In the genomic region with DNA sequence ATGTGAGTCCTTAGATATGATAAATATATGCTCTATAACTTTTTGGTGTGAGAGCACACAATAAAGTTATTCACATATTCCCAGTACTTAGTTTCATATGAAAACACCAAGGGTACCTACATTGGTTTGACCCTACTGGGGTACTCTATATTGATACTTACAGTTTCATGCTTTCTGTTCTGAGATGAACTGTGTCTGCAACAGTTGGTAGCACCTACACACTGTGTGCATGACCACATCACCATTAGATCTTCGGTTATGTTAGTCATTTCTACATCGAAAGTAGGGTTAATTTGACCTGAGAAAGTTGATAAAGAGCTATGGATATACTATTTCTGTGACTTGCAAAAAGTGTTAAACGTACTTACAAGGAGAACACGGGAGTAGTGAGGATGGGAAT, we compare ENCODE assay signal across 20 cellular contexts.
DNase-seq lines count a peak whose midpoint lies in the region; ATAC-seq, FAIRE-seq and TF ChIP-seq lines count a peak whose summit lies in the region.
"Had no signal": no experiment of that assay in that cellular context is flagged by ENCODE, and none has a peak within 500 bp of the region (broad histone marks: within the 10 kb centered on the region; RNA-seq: fewer than 3 reads in every experiment).

No MANE protein-coding gene starts in this region.

- TF ChIP-seq POLR2A in H54 (IDR thresholded peaks at IDR 0.05; ENCODE audit: low read depth, low read length) (no peak), GM12878 (IDR thresholded peaks at IDR 0.05; ENCODE audit: low read depth, low read length) (no peak)

- H3K27me3 ChIP-seq in GM12878 (replicated peaks in 1 of 2; ENCODE audit: control insufficient read depth in 2 of 2, insufficient read depth in 2 of 2, low read length in 1 of 2) = no peaks in the 10 kb centered on the region
- H3K27me3 ChIP-seq: BLaER1 treated with 17β-estradiol and CSF1 and Interleukin-3, amounts not matched to agents 10 nM and 100 nM had no signal

- H2AFZ ChIP-seq in GM12878 (ENCODE audit: control insufficient read depth, low read depth, low read length) = no peak overlapping the region

- DNase-seq in H54 (ENCODE audit: insufficient read length, low spot score) (no peak), GM12878 (ENCODE audit: low read depth, low spot score) (no peak)
- DNase-seq in stimulated activated naive CD8-positive, alpha-beta T cell treated with anti-CD3 and anti-CD28 coated beads, Interleukin-15, amount 100 ng/mL, for 72 hours = no peak
- DNase-seq: AML-193; Caco-2; Calu3; CD4-positive, alpha-beta T cell; CD8-positive, alpha-beta T cell; DMS79 treated with DMSO at 0.1 percent for 48 hours; GDM1 had no signal

- H3K27ac Mint-ChIP-seq in stimulated activated naive CD8-positive, alpha-beta T cell treated with anti-CD3 and anti-CD28 coated beads, Interleukin-15, amount 100 ng/mL, for 72 hours = no peak overlapping the region
- H3K27ac Mint-ChIP-seq: B cell; CD4-positive, alpha-beta T cell; CD8-positive, alpha-beta T cell had no signal

- no peaks in the 10 kb centered on the region for H3K4me1 Mint-ChIP-seq in stimulated activated naive CD8-positive, alpha-beta T cell treated with anti-CD3 and anti-CD28 coated beads, Interleukin-15, amount 100 ng/mL, for 72 hours

- no peak for TF ChIP-seq CTCF in GM12878 (IDR thresholded peaks at IDR 0.05 in 2 of 3, conservative IDR thresholded peaks at IDR 0.05 in 1 of 3; ENCODE audit: control insufficient read depth in 2 of 3, extremely low read depth in 1 of 3, insufficient read depth in 1 of 3, low read depth in 3 of 3, low read length in 3 of 3)

- in situ Hi-C loops in GM12878 (cut with MboI) = no loop called here

- no peaks in the 10 kb centered on the region for H3K27me3 Mint-ChIP-seq in stimulated activated naive CD8-positive, alpha-beta T cell treated with anti-CD3 and anti-CD28 coated beads, Interleukin-15, amount 100 ng/mL, for 72 hours
- H3K27me3 Mint-ChIP-seq: B cell; CD4-positive, alpha-beta T cell had no signal

- no TSS peak for BruUV-seq in GM12878 (replicated peaks; lab: Mats Ljungman, UMichigan)

- peaks cover 0 to 9% of the 10 kb centered on the region in 2 donors for H3K9me3 Mint-ChIP-seq in stimulated activated naive CD8-positive, alpha-beta T cell treated with anti-CD3 and anti-CD28 coated beads, Interleukin-15, amount 100 ng/mL, for 72 hours
- H3K9me3 Mint-ChIP-seq: CD4-positive, alpha-beta T cell had no signal

- TF ChIP-seq EP300 in GM12878 (IDR thresholded peaks at IDR 0.05; ENCODE audit: borderline replicate concordance in 1 of 2, control insufficient read depth in 1 of 2, low read depth in 2 of 2, low read length in 2 of 2) = no peak

- SMC1A ChIA-PET in GM12878 (lab: Charles Lee; ENCODE audit: uncharacterized antibody, unreplicated experiment) = no interaction called here

- H3K4me2 ChIP-seq in GM12878 (ENCODE audit: control insufficient read depth, insufficient read depth) = no peak overlapping the region
- H3K4me2 ChIP-seq: A549; BLaER1 treated with 17β-estradiol and CSF1 and Interleukin-3, amounts not matched to agents 10 nM and 100 nM had no signal

- FAIRE-seq in H54 (lab: Jason Lieb, UNC) (peak; percentile 45), GM12878 (lab: Jason Lieb, UNC) (no peak)
- FAIRE-seq: A549, D721Med, GM12891, GM18507 had no signal

- H3K9ac ChIP-seq in GM12878 (ENCODE audit: control insufficient read depth, insufficient read depth, low read length) = no peak overlapping the region
- H3K9ac ChIP-seq: BLaER1 treated with 17β-estradiol and CSF1 and Interleukin-3, amounts not matched to agents 10 nM and 100 nM had no signal

- no peaks in the 10 kb centered on the region for H4K20me1 ChIP-seq in GM12878 (ENCODE audit: control insufficient read depth, insufficient read depth)
- H4K20me1 ChIP-seq: BLaER1 treated with 17β-estradiol and CSF1 and Interleukin-3, amounts not matched to agents 10 nM and 100 nM had no signal

- H3K27ac ChIP-seq in GM12878 (ENCODE audit: control insufficient read depth, insufficient read depth) = no peak overlapping the region
- H3K27ac ChIP-seq: 22Rv1; A549; BLaER1 treated with 17β-estradiol and CSF1 and Interleukin-3, amounts not matched to agents 10 nM and 100 nM; C4-2B had no signal

- no peaks in the 10 kb centered on the region for H3K36me3 ChIP-seq in GM12878 (ENCODE audit: control insufficient read depth in 2 of 2, insufficient read depth in 2 of 2, low read length in 1 of 2)
- H3K36me3 ChIP-seq: BLaER1 treated with 17β-estradiol and CSF1 and Interleukin-3, amounts not matched to agents 10 nM and 100 nM had no signal

- no peaks in the 10 kb centered on the region for H3K79me2 ChIP-seq in GM12878 (ENCODE audit: control insufficient read depth, insufficient read depth, low read length)

- H3K4me1 ChIP-seq in GM12878 (ENCODE audit: control insufficient read depth, insufficient read depth, low read length) = no peaks in the 10 kb centered on the region
- H3K4me1 ChIP-seq: A549, Caco-2 had no signal

- WGBS in GM12878 (ENCODE audit: insufficient coverage, insufficient replicate concordance, low lambda C conversion rate, missing lambda C conversion rate) = 21% methylated on average over 4 of the region's 4 CpGs

- CTCF ChIA-PET in GM12878 (lab: Yijun Ruan, JAX) = interaction anchor here (1.4 kb wide), 1 partner anchor 10 kb away, joined by 3 read pairs; no protein-coding TSS in a partner anchor

- no peaks in the 10 kb centered on the region for H3K9me3 ChIP-seq in GM12878 (replicated peaks; ENCODE audit: control insufficient read depth, insufficient read depth, low read length)
- H3K9me3 ChIP-seq: A549; BLaER1 treated with 17β-estradiol and CSF1 and Interleukin-3, amounts not matched to agents 10 nM and 100 nM; Caco-2 had no signal

- no peak overlapping the region for H3K4me3 ChIP-seq in GM12878
- H3K4me3 ChIP-seq: A549; BLaER1 treated with 17β-estradiol and CSF1 and Interleukin-3, amounts not matched to agents 10 nM and 100 nM had no signal

- H3K4me3 Mint-ChIP-seq in stimulated activated naive CD8-positive, alpha-beta T cell treated with anti-CD3 and anti-CD28 coated beads, Interleukin-15, amount 100 ng/mL, for 72 hours = no peak overlapping the region
- H3K4me3 Mint-ChIP-seq: B cell; CD4-positive, alpha-beta T cell; CD8-positive, alpha-beta T cell had no signal

- RAD21 ChIA-PET in GM12878 (lab: Charles Lee; ENCODE audit: unreplicated experiment) = no interaction called here

- TF ChIP-seq RAD21 in GM12878 (IDR thresholded peaks at IDR 0.05; ENCODE audit: insufficient read depth, low read depth, low read length) = no peak

- POLR2A ChIA-PET in GM12878 (lab: Charles Lee) = no interaction called here

- peak; percentile 50 for ATAC-seq in GM18502 (IDR thresholded peaks at IDR 0.05; ENCODE audit: poor library complexity, unreplicated experiment)
- ATAC-seq in GM12878 = no peak
- ATAC-seq in stimulated activated naive CD8-positive, alpha-beta T cell treated with anti-CD3 and anti-CD28 coated beads, Interleukin-15, amount 100 ng/mL, for 72 hours = no peak
- ATAC-seq in GM19452 (IDR thresholded peaks at IDR 0.05; ENCODE audit: unreplicated experiment) = no peak
- ATAC-seq: A549; CD8-positive, alpha-beta T cell had no signal

- intact Hi-C loops in GM12878 (cut with micrococcal nuclease; ENCODE audit: unreplicated experiment) = no loop called here

TF ChIP-seq in GM12878, 131 proteins besides CTCF, POLR2A, EP300 and RAD21:
- TF ChIP-seq RUNX3 (IDR thresholded peaks at IDR 0.05; ENCODE audit: low read length) (peak; percentile 25; the same call in 1 of the 2 replicates), MTA2 (IDR thresholded peaks at IDR 0.05; ENCODE audit: low read depth) (0 out of 2 replicates have a peak, but pooled peaks have one; percentile 26)
- TF ChIP-seq, protein P1, sequence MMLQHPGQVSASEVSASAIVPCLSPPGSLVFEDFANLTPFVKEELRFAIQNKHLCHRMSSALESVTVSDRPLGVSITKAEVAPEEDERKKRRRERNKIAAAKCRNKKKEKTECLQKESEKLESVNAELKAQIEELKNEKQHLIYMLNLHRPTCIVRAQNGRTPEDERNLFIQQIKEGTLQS (IDR thresholded peaks at IDR 0.05; ENCODE audit: borderline replicate concordance, extremely low read depth, low read depth, low read length) = no peak
TF ChIP-seq in GM12878: peak in this region for 2.
